Comparison of ENCODE assay signal across 23 cellular contexts in genomic region chr13:38804536-38804935, GRCh38.
A peak's percentile ranks its signal among the peaks of the same experiment; 100 is the strongest.
DNase-seq lines count a peak whose midpoint lies in the region; ATAC-seq and TF ChIP-seq lines count a peak whose summit lies in the region.
"Had no signal": no experiment of that assay in that cellular context is flagged by ENCODE, and none has a peak within 500 bp of the region (broad histone marks: within the 10 kb centered on the region; RNA-seq: fewer than 3 reads in every experiment).

No MANE protein-coding gene starts in this region.

- no peak for ATAC-seq in stimulated activated naive B cell treated with anti-CD40 and anti-IgM and Interleukin-4, amounts not matched to agents 10 μg/mL and 1 μg/mL and 100 μg/mL, for 72 hours (replicated peaks)
- no peak for ATAC-seq in T-helper 17 cell
- ATAC-seq: activated CD8-positive, alpha-beta memory T cell treated with anti-CD3 and anti-CD28 coated beads, Interleukin-2, amount 10 ng/mL, durations not matched to agents 7 days and 5 days had no signal

- H3K4me3 ChIP-seq in endodermal cell (ENCODE audit: low read length): no peak overlapping the region
- H3K4me3 ChIP-seq: coronary artery, left ventricle myocardium inferior, spleen, upper lobe of left lung had no signal

- H3K27me3 Mint-ChIP-seq in endodermal cell (ENCODE audit: insufficient read depth) (no peaks in the 10 kb centered on the region), T-helper 17 cell (no peaks in the 10 kb centered on the region)
- no peaks in the 10 kb centered on the region for H3K27me3 Mint-ChIP-seq in stimulated activated naive B cell treated with anti-CD40 and anti-IgM and Interleukin-4, amounts not matched to agents 10 μg/mL and 1 μg/mL and 100 μg/mL, for 72 hours
- H3K27me3 Mint-ChIP-seq: activated CD8-positive, alpha-beta memory T cell treated with anti-CD3 and anti-CD28 coated beads, Interleukin-2, amount 10 ng/mL, durations not matched to agents 7 days and 5 days had no signal

- H3K27ac Mint-ChIP-seq in endodermal cell (no peak overlapping the region), T-helper 17 cell (no peak overlapping the region)
- H3K27ac Mint-ChIP-seq in stimulated activated naive B cell treated with anti-CD40 and anti-IgM and Interleukin-4, amounts not matched to agents 10 μg/mL and 1 μg/mL and 100 μg/mL, for 72 hours: no peak overlapping the region
- H3K27ac Mint-ChIP-seq: activated CD8-positive, alpha-beta memory T cell treated with anti-CD3 and anti-CD28 coated beads, Interleukin-2, amount 10 ng/mL, durations not matched to agents 7 days and 5 days; CD4-positive, CD25-positive, alpha-beta regulatory T cell; T-helper 2 cell treated with Interferon-gamma antibody and Interleukin-4, amounts not matched to agents 5 μg/mL and 100 μg/mL, for 36 hours had no signal

- H3K9me3 Mint-ChIP-seq in endodermal cell: peaks cover 11% of the 10 kb centered on the region
- peaks cover 4% of the 10 kb centered on the region in 2 donors for H3K9me3 Mint-ChIP-seq in stimulated activated naive B cell treated with anti-CD40 and anti-IgM and Interleukin-4, amounts not matched to agents 10 μg/mL and 1 μg/mL and 100 μg/mL, for 72 hours

- H3K27ac ChIP-seq in endodermal cell (ENCODE audit: low read depth, low read length): peak overlapping the region; percentile 10
- H3K27ac ChIP-seq: coronary artery, left ventricle myocardium inferior, spleen, upper lobe of left lung had no signal

- H3K9me3 ChIP-seq in endodermal cell (ENCODE audit: control insufficient read depth, low read length) (peaks cover 13% of the 10 kb centered on the region), T-helper 17 cell (ENCODE audit: control insufficient read depth, low read length, poor library complexity, severe bottlenecking) (no peaks in the 10 kb centered on the region)

- 95% methylated on average over 1 of the region's 1 CpG; no CpG with 5 or more reads in 1 of the 2 experiments for WGBS in endodermal cell (ENCODE audit: insufficient coverage in 1 of 2, insufficient read length in 1 of 2), 2 experiments

- DNase-seq in ACHN (peak; percentile 76), NCI-H446 treated with DMSO at 0.1 percent for 48 hours (lab: John Stamatoyannopoulos, UW) (peak; percentile 40), endodermal cell (no peak), kidney glomerular epithelial cell (lab: John Stamatoyannopoulos, UW) (peak; percentile 68), amniotic stem cell (lab: John Stamatoyannopoulos, UW) (no peak), T-helper 17 cell (no peak)
- no peak for DNase-seq in stimulated activated naive B cell treated with anti-CD40 and anti-IgM and Interleukin-4, amounts not matched to agents 10 μg/mL and 1 μg/mL and 100 μg/mL, for 72 hours
- DNase-seq in effector CD8-positive, alpha-beta T cell (lab: John Stamatoyannopoulos, UW): no peak
- DNase-seq: activated CD4-positive, alpha-beta T cell treated with anti-CD3 and anti-CD28 coated beads for 1 hour; activated CD8-positive, alpha-beta memory T cell treated with anti-CD3 and anti-CD28 coated beads, Interleukin-2, amount 10 ng/mL, durations not matched to agents 7 days and 5 days; activated gamma-delta T cell treated with Interleukin-2 at 50 U/mL for 16 hours; CD4-positive, CD25-positive, alpha-beta regulatory T cell; erythroblast; Karpas-422; left ventricle myocardium inferior; NCI-H1417 treated with DMSO at 0.1 percent for 48 hours; NCI-H2227 treated with DMSO at 0.1 percent for 48 hours; Right ventricle myocardium superior; spleen; stimulated activated naive CD4-positive, alpha-beta T cell treated with Interleukin-2 at 50 U/mL for 16 hours; upper lobe of left lung had no signal

- no peak overlapping the region for H3K9ac ChIP-seq in endodermal cell (ENCODE audit: extremely low read depth, low read length, poor library complexity, severe bottlenecking)

- H3K36me3 Mint-ChIP-seq in endodermal cell (ENCODE audit: low read depth) (no peaks in the 10 kb centered on the region), T-helper 17 cell (ENCODE audit: low read depth) (no peaks in the 10 kb centered on the region)
- no peaks in the 10 kb centered on the region for H3K36me3 Mint-ChIP-seq in stimulated activated naive B cell treated with anti-CD40 and anti-IgM and Interleukin-4, amounts not matched to agents 10 μg/mL and 1 μg/mL and 100 μg/mL, for 72 hours
- H3K36me3 Mint-ChIP-seq: activated CD8-positive, alpha-beta memory T cell treated with anti-CD3 and anti-CD28 coated beads, Interleukin-2, amount 10 ng/mL, durations not matched to agents 7 days and 5 days; CD4-positive, CD25-positive, alpha-beta regulatory T cell had no signal

- no peaks in the 10 kb centered on the region for H3K27me3 ChIP-seq in endodermal cell (ENCODE audit: control insufficient read depth, insufficient read depth, low read length, poor library complexity, severe bottlenecking)
- H3K27me3 ChIP-seq: spleen, upper lobe of left lung had no signal

- in situ Hi-C loops in ACHN (cut with HindIII; ENCODE audit: low pct_ligation_motif_present, low pct_unique_long_range_greater_than_20kb, low sequenced_read_pairs): no loop called here

- TF ChIP-seq CTCF in endodermal cell (conservative IDR thresholded peaks at IDR 0.05): no peak

- H3K4me1 Mint-ChIP-seq in endodermal cell (peaks cover 8% of the 10 kb centered on the region), T-helper 17 cell (no peaks in the 10 kb centered on the region)
- no peaks in the 10 kb centered on the region for H3K4me1 Mint-ChIP-seq in stimulated activated naive B cell treated with anti-CD40 and anti-IgM and Interleukin-4, amounts not matched to agents 10 μg/mL and 1 μg/mL and 100 μg/mL, for 72 hours
- H3K4me1 Mint-ChIP-seq: activated CD8-positive, alpha-beta memory T cell treated with anti-CD3 and anti-CD28 coated beads, Interleukin-2, amount 10 ng/mL, durations not matched to agents 7 days and 5 days; CD4-positive, CD25-positive, alpha-beta regulatory T cell had no signal

- peaks cover 6% of the 10 kb centered on the region for H3K4me1 ChIP-seq in endodermal cell (ENCODE audit: control insufficient read depth, insufficient read depth, low read length)
- H3K4me1 ChIP-seq: left ventricle myocardium inferior, spleen, upper lobe of left lung had no signal

- no peak overlapping the region for H3K4me3 Mint-ChIP-seq in endodermal cell
- H3K4me3 Mint-ChIP-seq in stimulated activated naive B cell treated with anti-CD40 and anti-IgM and Interleukin-4, amounts not matched to agents 10 μg/mL and 1 μg/mL and 100 μg/mL, for 72 hours: no peak overlapping the region
- H3K4me3 Mint-ChIP-seq in T-helper 17 cell: no peak overlapping the region
- H3K4me3 Mint-ChIP-seq: activated CD8-positive, alpha-beta memory T cell treated with anti-CD3 and anti-CD28 coated beads, Interleukin-2, amount 10 ng/mL, durations not matched to agents 7 days and 5 days; CD4-positive, CD25-positive, alpha-beta regulatory T cell; T-helper 2 cell treated with Interferon-gamma antibody and Interleukin-4, amounts not matched to agents 5 μg/mL and 100 μg/mL, for 36 hours had no signal

- H3K36me3 ChIP-seq in endodermal cell (ENCODE audit: control insufficient read depth, insufficient read depth, low read length): no peaks in the 10 kb centered on the region
- H3K36me3 ChIP-seq: left ventricle myocardium inferior, spleen, upper lobe of left lung had no signal

Comparison
In these comparisons a context has a peak if more than half of its experiments do, and no peak if none do; other contexts are left out.
1. DNase-seq: peak in ACHN (single experiment), NCI-H446 treated with DMSO at 0.1 percent for 48 hours (single experiment) and kidney glomerular epithelial cell (single experiment); none in endodermal cell (single experiment), amniotic stem cell (single experiment), stimulated activated naive B cell treated with anti-CD40 and anti-IgM and Interleukin-4, amounts not matched to agents 10 μg/mL and 1 μg/mL and 100 μg/mL, for 72 hours (single experiment), effector CD8-positive, alpha-beta T cell (single experiment) and T-helper 17 cell (0 of 3).